8 cellular contexts compared by ENCODE assay signal in the genomic region with DNA sequence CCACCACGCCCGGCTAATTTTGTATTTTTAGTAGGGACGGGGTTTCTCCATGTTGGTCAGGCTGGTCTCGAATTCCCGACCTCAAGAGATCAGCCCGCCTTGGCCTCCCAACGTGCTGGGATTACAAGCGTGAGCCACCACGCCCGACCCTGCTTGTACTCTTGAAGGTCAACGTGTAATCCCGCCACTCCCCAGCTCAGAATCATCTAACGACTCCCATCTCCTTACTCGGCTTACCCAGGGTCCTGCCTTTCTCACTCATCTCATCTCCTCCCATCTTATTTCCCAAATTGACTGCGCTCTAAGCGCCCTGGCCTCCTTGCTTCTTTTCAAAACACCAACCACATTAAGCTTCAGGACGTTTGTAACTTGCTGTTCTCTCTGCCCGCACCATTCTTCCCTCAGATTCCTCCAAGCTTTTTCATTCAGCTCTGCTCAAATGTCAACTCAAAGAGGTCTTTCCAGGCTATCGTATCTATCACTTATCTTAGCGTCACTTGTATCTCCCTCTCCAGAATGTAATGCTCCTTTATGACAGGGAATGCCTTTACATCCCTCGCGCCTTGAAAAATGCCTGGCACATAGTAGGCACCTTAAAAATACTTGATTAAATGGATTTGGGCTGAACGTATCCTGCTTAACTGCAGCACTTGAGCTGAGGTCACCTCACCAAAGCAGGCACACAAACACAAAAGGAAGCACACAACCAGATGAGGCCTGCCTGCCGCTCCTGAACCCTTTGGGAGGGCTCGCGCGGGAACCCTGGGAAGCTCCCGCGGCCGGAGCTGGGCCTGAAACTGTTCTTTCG. TPM values are rescaled to one million over a fixed set of nuclear protein-coding genes. Genes with fewer than 3 reads are reported as not detected.
DNase-seq lines count a peak whose midpoint lies in the region; ATAC-seq lines count a peak whose summit lies in the region.

No MANE protein-coding gene starts in this region.

- no peak overlapping the region for H2BK15ac ChIP-seq in neuronal stem cell (ENCODE audit: low read length)

- no peak for DNase-seq in activated CD8-positive, alpha-beta memory T cell treated with anti-CD3 and anti-CD28 coated beads, Interleukin-2, amount 10 ng/mL, durations not matched to agents 7 days and 5 days
- no peak for DNase-seq in activated CD8-positive, alpha-beta memory T cell treated with anti-CD3 and anti-CD28 coated beads for 24 hours
- DNase-seq in SJSA1 (ENCODE audit: low read depth in 1 of 2, low spot score in 2 of 2) (no peak), neuronal stem cell (ENCODE audit: low spot score) (no peak), cortex of kidney (lab: John Stamatoyannopoulos, UW) (no peak)

- peak overlapping the region; percentile 93 for H3K9ac ChIP-seq in neuronal stem cell (ENCODE audit: low read depth, low read length, poor library complexity)

- ATAC-seq in activated CD8-positive, alpha-beta memory T cell treated with anti-CD3 and anti-CD28 coated beads, Interleukin-2, amount 10 ng/mL, durations not matched to agents 7 days and 5 days = no peak
- ATAC-seq in activated CD4-positive, CD25-positive, alpha-beta regulatory T cell treated with anti-CD3 and anti-CD28 coated beads, Interleukin-2, amount 50 U/mL, for 24 hours = no peak
- ATAC-seq in GM21526 (IDR thresholded peaks at IDR 0.05; ENCODE audit: low FRiP score, unreplicated experiment) = no peak

- H4K8ac ChIP-seq in neuronal stem cell (ENCODE audit: low read depth, low read length) = no peak overlapping the region

- peaks cover 20% of the 10 kb centered on the region for H3K36me3 ChIP-seq in SJSA1
- no peaks in the 10 kb centered on the region for H3K36me3 ChIP-seq in esophagus (ENCODE audit: control insufficient read depth in 2 of 2, insufficient read depth in 2 of 2, low read length in 1 of 2)
- H3K36me3 ChIP-seq in neuronal stem cell (replicated peaks in 1 of 2; ENCODE audit: control insufficient read depth in 2 of 2, insufficient read depth in 2 of 2, low read length in 2 of 2) = peaks cover 0 to 9% of the 10 kb centered on the region in 2 donors

- H3K23ac ChIP-seq in neuronal stem cell (ENCODE audit: low read depth, low read length, poor library complexity) = peak overlapping the region; percentile 70

- no peaks in the 10 kb centered on the region for H3K79me1 ChIP-seq in neuronal stem cell (ENCODE audit: low read depth, low read length)

- CTCF ChIA-PET in activated CD8-positive, alpha-beta memory T cell treated with anti-CD3 and anti-CD28 coated beads, Interleukin-2, amount 10 ng/mL, durations not matched to agents 7 days and 5 days (lab: Charles Lee) = interaction anchor here (0.7 to 1.5 kb wide), 2 partner anchors 15 to 260 kb away, joined by 3 to 4 read pairs; no protein-coding TSS in a partner anchor

- no peak overlapping the region for H4K91ac ChIP-seq in neuronal stem cell (ENCODE audit: low read depth, low read length, poor library complexity)

- H2BK5ac ChIP-seq in neuronal stem cell (ENCODE audit: low read length) = peak overlapping the region; percentile 35

- H3K9me3 Mint-ChIP-seq in activated CD8-positive, alpha-beta memory T cell treated with anti-CD3 and anti-CD28 coated beads, Interleukin-2, amount 10 ng/mL, durations not matched to agents 7 days and 5 days (ENCODE audit: low read depth) = no peaks in the 10 kb centered on the region

- H3K4me3 Mint-ChIP-seq in activated CD8-positive, alpha-beta memory T cell treated with anti-CD3 and anti-CD28 coated beads, Interleukin-2, amount 10 ng/mL, durations not matched to agents 7 days and 5 days = peak overlapping the region; percentile 92

- peaks cover 3% of the 10 kb centered on the region for H3K27me3 Mint-ChIP-seq in activated CD8-positive, alpha-beta memory T cell treated with anti-CD3 and anti-CD28 coated beads, Interleukin-2, amount 10 ng/mL, durations not matched to agents 7 days and 5 days

- H2AFZ ChIP-seq in neuronal stem cell (ENCODE audit: low read length) = peak overlapping the region; percentile 94

- H2BK12ac ChIP-seq in neuronal stem cell (ENCODE audit: low read length) = no peak overlapping the region

- peak overlapping the region; percentile 96 for H3K27ac ChIP-seq in SJSA1
- H3K27ac ChIP-seq in esophagus (ENCODE audit: low read depth in 2 of 2, low read length in 1 of 2) = peak overlapping the region; percentile 98
- H3K27ac ChIP-seq in neuronal stem cell (replicated peaks; ENCODE audit: low read length) = peak overlapping the region; percentile 100

- peak overlapping the region; percentile 37 for H2BK120ac ChIP-seq in neuronal stem cell (ENCODE audit: low read depth, low read length)

- H3K27ac Mint-ChIP-seq in activated CD8-positive, alpha-beta memory T cell treated with anti-CD3 and anti-CD28 coated beads, Interleukin-2, amount 10 ng/mL, durations not matched to agents 7 days and 5 days = peak overlapping the region; percentile 98

- 47 to 49% methylated on average over 31 of the region's 31 CpGs for WGBS in esophagus, 2 donors
- WGBS in neuronal stem cell (ENCODE audit: extremely low coverage in 2 of 2, insufficient read length in 2 of 2, insufficient replicate concordance in 1 of 2), 2 donors = no CpG with 5 or more reads among the region's 31 CpGs

- peak overlapping the region; percentile 96 for H3K18ac ChIP-seq in neuronal stem cell (ENCODE audit: low read length)

- peak overlapping the region; percentile 59 for H3K14ac ChIP-seq in neuronal stem cell (ENCODE audit: low read length)

- H3K27me3 ChIP-seq in SJSA1 (replicated peaks) (no peaks in the 10 kb centered on the region), esophagus (ENCODE audit: control insufficient read depth in 1 of 2, insufficient read depth in 2 of 2, low read length in 2 of 2) (no peaks in the 10 kb centered on the region), neuronal stem cell (ENCODE audit: control insufficient read depth in 3 of 3, insufficient read depth in 3 of 3, low read depth in 1 of 3, low read length in 3 of 3) (peaks cover 0 to 3% (median 0%) of the 10 kb centered on the region in 3 experiments)

- H3K4me2 ChIP-seq in neuronal stem cell (ENCODE audit: insufficient read depth, low read length, poor library complexity, severe bottlenecking) = peak overlapping the region; percentile 89

- H3K9me3 ChIP-seq in SJSA1 (replicated peaks) (no peaks in the 10 kb centered on the region), esophagus (ENCODE audit: control insufficient read depth in 2 of 2, insufficient read depth in 1 of 2, low read depth in 1 of 2, low read length in 1 of 2) (no peaks in the 10 kb centered on the region), neuronal stem cell (replicated peaks in 1 of 2; ENCODE audit: control insufficient read depth in 2 of 2, insufficient read depth in 1 of 2, low read depth in 1 of 2, low read length in 2 of 2) (no peaks in the 10 kb centered on the region)

- H3K4me3 ChIP-seq in SJSA1 = peak overlapping the region; percentile 66
- H3K4me3 ChIP-seq in esophagus (ENCODE audit: low read depth in 1 of 2, low read length in 2 of 2) = peak overlapping the region; percentile 82 to 96
- peak overlapping the region; percentile 75 to 82 for H3K4me3 ChIP-seq in neuronal stem cell (ENCODE audit: low read length in 2 of 2)

- H2AK5ac ChIP-seq in neuronal stem cell (ENCODE audit: low read depth, low read length) = peak overlapping the region; percentile 81

- peak overlapping the region; percentile 53 for H3K4ac ChIP-seq in neuronal stem cell (ENCODE audit: low read length)

- H3K4me1 Mint-ChIP-seq in activated CD8-positive, alpha-beta memory T cell treated with anti-CD3 and anti-CD28 coated beads, Interleukin-2, amount 10 ng/mL, durations not matched to agents 7 days and 5 days = peaks cover 23% of the 10 kb centered on the region

- H3K36me3 Mint-ChIP-seq in activated CD8-positive, alpha-beta memory T cell treated with anti-CD3 and anti-CD28 coated beads, Interleukin-2, amount 10 ng/mL, durations not matched to agents 7 days and 5 days = peaks cover 15% of the 10 kb centered on the region

- H3K4me1 ChIP-seq in SJSA1 (replicated peaks) (peaks cover 27% of the 10 kb centered on the region), esophagus (ENCODE audit: control insufficient read depth in 2 of 2, insufficient read depth in 2 of 2, low read length in 1 of 2) (peaks cover 0 to 3% of the 10 kb centered on the region in 2 donors), neuronal stem cell (ENCODE audit: control insufficient read depth in 2 of 2, insufficient read depth in 1 of 2, low read depth in 1 of 2, low read length in 2 of 2) (peaks cover 1 to 2% of the 10 kb centered on the region in 2 donors)

RNA-seq across cellular contexts. Expression of gene USP1, which starts 1.4 kb away (rescaled TPM):
- 10 to 100 TPM; 76.2 to 84.7 TPM for total RNA-seq in activated CD8-positive, alpha-beta memory T cell treated with anti-CD3 and anti-CD28 coated beads, Interleukin-2, amount 10 ng/mL, durations not matched to agents 7 days and 5 days
- total RNA-seq in SJSA1 (2014; rRNA removed; shearing (Covaris generic)) = 100 and 106 TPM in 2 replicates
- polyA plus RNA-seq in esophagus = 10 to 100 TPM in 1 of 2 donors, 1 to 10 TPM in 1; 6.9 to 13.5 TPM
- 46.7 TPM for polyA plus RNA-seq in neuronal stem cell (2013, experiment 1 of 2)
- polyA plus RNA-seq in neuronal stem cell (2013, experiment 2 of 2) = 49.0 TPM
